ENCODE assay signal across 1 cellular context in genomic region chr10:132297521-132297920, GRCh38.
TF ChIP-seq lines count a peak whose summit lies in the region.

No MANE protein-coding gene starts in this region.

TF ChIP-seq in WTC11, 78 proteins besides CTCF, POLR2A, EP300 and RAD21 (continued from another document):
- TF ChIP-seq ZNF281 (CRISPR knock-in tag; IDR thresholded peaks at IDR 0.05) = no peak
- TF ChIP-seq ZNF512 (CRISPR knock-in tag; IDR thresholded peaks at IDR 0.05; ENCODE audit: borderline replicate concordance) = no peak
- TF ChIP-seq TCF7 (CRISPR knock-in tag; IDR thresholded peaks at IDR 0.05; ENCODE audit: low read depth) = no peak
- no peak for TF ChIP-seq GABPB1 (CRISPR knock-in tag; IDR thresholded peaks at IDR 0.05)
- no peak for TF ChIP-seq SMAD3 (CRISPR knock-in tag; IDR thresholded peaks at IDR 0.05; ENCODE audit: borderline replicate concordance)
- no peak for TF ChIP-seq ZNF671 (CRISPR knock-in tag; IDR thresholded peaks at IDR 0.05)
- TF ChIP-seq TEAD1 (CRISPR knock-in tag; IDR thresholded peaks at IDR 0.05) = no peak
TF ChIP-seq in WTC11: peak in this region for 0.
